Comparison of ENCODE assay signal across 18 cellular contexts in the genomic region with DNA sequence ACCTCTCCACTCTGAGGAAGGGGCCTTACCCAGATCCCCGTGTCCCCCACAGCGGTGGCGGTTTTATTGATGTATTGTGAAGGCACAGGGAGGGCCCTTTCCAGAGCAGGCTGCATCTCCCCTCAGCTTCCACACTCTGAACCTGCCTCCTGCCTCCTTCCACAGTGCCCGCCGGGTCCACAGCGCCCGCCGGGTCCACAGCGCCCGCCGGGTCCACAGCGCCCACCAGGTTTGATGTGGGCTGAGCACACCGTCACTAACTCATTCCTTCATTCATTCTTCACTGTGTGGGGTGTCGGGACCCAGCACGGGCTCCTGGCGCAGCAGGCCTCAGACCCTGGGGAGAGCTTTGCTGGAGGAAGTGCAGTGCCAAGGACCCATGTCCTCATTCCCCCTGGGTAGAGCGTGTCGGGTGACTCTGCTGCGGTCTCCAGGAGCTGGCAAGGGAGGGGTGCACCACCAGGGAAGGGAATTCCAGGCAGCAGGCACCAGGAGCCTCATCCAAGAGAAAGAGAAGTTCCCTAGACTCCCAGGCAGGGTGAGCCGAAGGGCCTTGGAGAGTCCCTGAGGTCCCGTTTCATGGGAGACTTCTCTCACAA. TPM values are rescaled to one million over a fixed set of nuclear protein-coding genes. Genes with fewer than 3 reads are reported as not detected.
DNase-seq lines count a peak whose midpoint lies in the region; ATAC-seq and TF ChIP-seq lines count a peak whose summit lies in the region.
"Had no signal": no experiment of that assay in that cellular context is flagged by ENCODE, and none has a peak within 500 bp of the region (broad histone marks: within the 10 kb centered on the region; RNA-seq: fewer than 3 reads in every experiment).

No MANE protein-coding gene starts in this region.

- peaks cover 14% of the 10 kb centered on the region for H3K4me1 ChIP-seq in neural progenitor cell
- H3K4me1 ChIP-seq: HAP-1, SJSA1 had no signal

- no peaks in the 10 kb centered on the region for H3F3A ChIP-seq in neural progenitor cell (ENCODE audit: low read depth)

- H3K27ac ChIP-seq in neural progenitor cell, result no peak overlapping the region
- H3K27ac ChIP-seq: Peyer's patch, SJSA1 had no signal

- no peaks in the 10 kb centered on the region for H3K27me3 ChIP-seq in neural progenitor cell
- H3K27me3 ChIP-seq: Peyer's patch, SJSA1 had no signal

- no peak overlapping the region for H2AFZ ChIP-seq in neural progenitor cell (replicated peaks)

- H3K27me3 Mint-ChIP-seq in stimulated activated naive CD8-positive, alpha-beta T cell treated with anti-CD3 and anti-CD28 coated beads, Interleukin-15, amount 100 ng/mL, for 72 hours, result no peaks in the 10 kb centered on the region
- no peaks in the 10 kb centered on the region for H3K27me3 Mint-ChIP-seq in activated T-helper 17 cell treated with anti-CD3 and anti-CD28 coated beads, Interleukin-2, amount 50 U/mL, for 72 hours
- peaks cover 9% of the 10 kb centered on the region for H3K27me3 Mint-ChIP-seq in neural progenitor cell (ENCODE audit: insufficient read depth, low read depth)
- H3K27me3 Mint-ChIP-seq in activated T-helper 2 cell treated with anti-CD3 and anti-CD28 coated beads, Interferon-gamma antibody, Interleukin-2, Interleukin-4, amounts not matched to agents 10 μg/mL and 5 μg/mL and 100 μg/mL, durations not matched to agents 14 hours and 24 hours and 36 hours (ENCODE audit: low read depth), result no peaks in the 10 kb centered on the region

- H3K79me2 ChIP-seq in neural progenitor cell (ENCODE audit: low read depth), result no peaks in the 10 kb centered on the region

- H3K27ac Mint-ChIP-seq in stimulated activated naive CD8-positive, alpha-beta T cell treated with anti-CD3 and anti-CD28 coated beads, Interleukin-15, amount 100 ng/mL, for 72 hours, result peak overlapping the region in 1 of 2 donors; percentile 6
- peak overlapping the region; percentile 79 for H3K27ac Mint-ChIP-seq in activated T-helper 17 cell treated with anti-CD3 and anti-CD28 coated beads, Interleukin-2, amount 50 U/mL, for 72 hours
- H3K27ac Mint-ChIP-seq in neural progenitor cell, result peak overlapping the region; percentile 51
- no peak overlapping the region for H3K27ac Mint-ChIP-seq in activated T-helper 2 cell treated with anti-CD3 and anti-CD28 coated beads, Interferon-gamma antibody, Interleukin-2, Interleukin-4, amounts not matched to agents 10 μg/mL and 5 μg/mL and 100 μg/mL, durations not matched to agents 14 hours and 24 hours and 36 hours

- H3K9me3 ChIP-seq in neural progenitor cell (ENCODE audit: low read depth), result no peaks in the 10 kb centered on the region
- H3K9me3 ChIP-seq: HAP-1, Peyer's patch, SJSA1 had no signal

- ATAC-seq in stimulated activated naive CD8-positive, alpha-beta T cell treated with anti-CD3 and anti-CD28 coated beads, Interleukin-15, amount 100 ng/mL, for 72 hours, result peak; percentile 33
- no peak for ATAC-seq in stimulated activated naive CD8-positive, alpha-beta T cell treated with anti-CD3 and anti-CD28 coated beads, Interleukin-15, Interleukin-2, amounts not matched to agents 100 U/mL and 50 U/mL, for 24 hours
- no peak for ATAC-seq in activated T-helper 17 cell treated with anti-CD3 and anti-CD28 coated beads, Interleukin-2, amount 50 U/mL, for 72 hours (replicated peaks)
- ATAC-seq in GM18519 (IDR thresholded peaks at IDR 0.05; ENCODE audit: low FRiP score, unreplicated experiment), result no peak

- DNase-seq in stimulated activated naive CD8-positive, alpha-beta T cell treated with anti-CD3 and anti-CD28 coated beads, Interleukin-15, amount 100 ng/mL, for 72 hours, result no peak
- DNase-seq in stimulated activated naive CD8-positive, alpha-beta T cell treated with anti-CD3 and anti-CD28 coated beads, Interleukin-15, Interleukin-2, amounts not matched to agents 100 U/mL and 50 U/mL, for 24 hours, result no peak
- DNase-seq in neural progenitor cell (ENCODE audit: low spot score) (no peak), NCI-H524 treated with DMSO at 0.1 percent for 48 hours (lab: John Stamatoyannopoulos, UW) (no peak)
- DNase-seq in activated T-helper 2 cell treated with anti-CD3 and anti-CD28 coated beads, Interferon-gamma antibody, Interleukin-2, Interleukin-4, amounts not matched to agents 10 μg/mL and 5 μg/mL and 100 μg/mL, durations not matched to agents 14 hours and 24 hours and 36 hours (ENCODE audit: low spot score), result no peak
- DNase-seq: DMS 273 treated with DMSO at 0.1 percent for 48 hours, DND-41, Karpas-422, NCI-H1417 treated with DMSO at 0.1 percent for 48 hours, NCI-H187 treated with DMSO at 0.1 percent for 48 hours, NCI-H446, NCI-H69, Peyer's patch had no signal

- no peaks in the 10 kb centered on the region for H3K36me3 ChIP-seq in neural progenitor cell
- H3K36me3 ChIP-seq: HAP-1, SJSA1 had no signal

- no peak for TF ChIP-seq CTCF in neural progenitor cell (IDR thresholded peaks at IDR 0.05)

- intact Hi-C loops in activated T-helper 2 cell treated with anti-CD3 and anti-CD28 coated beads, Interferon-gamma antibody, Interleukin-2, Interleukin-4, amounts not matched to agents 10 μg/mL and 5 μg/mL and 100 μg/mL, durations not matched to agents 14 hours and 24 hours and 36 hours (cut with micrococcal nuclease), result no loop called here

- no peak overlapping the region for H3K4me3 ChIP-seq in neural progenitor cell
- H3K4me3 ChIP-seq: HAP-1, Peyer's patch, SJSA1 had no signal

- no peaks in the 10 kb centered on the region for H4K20me1 ChIP-seq in neural progenitor cell (ENCODE audit: low read depth)

- H3K9me3 Mint-ChIP-seq in stimulated activated naive CD8-positive, alpha-beta T cell treated with anti-CD3 and anti-CD28 coated beads, Interleukin-15, amount 100 ng/mL, for 72 hours, result no peaks in the 10 kb centered on the region
- H3K9me3 Mint-ChIP-seq in activated T-helper 17 cell treated with anti-CD3 and anti-CD28 coated beads, Interleukin-2, amount 50 U/mL, for 72 hours, result no peaks in the 10 kb centered on the region
- H3K9me3 Mint-ChIP-seq in neural progenitor cell, result no peaks in the 10 kb centered on the region
- no peaks in the 10 kb centered on the region for H3K9me3 Mint-ChIP-seq in activated T-helper 2 cell treated with anti-CD3 and anti-CD28 coated beads, Interferon-gamma antibody, Interleukin-2, Interleukin-4, amounts not matched to agents 10 μg/mL and 5 μg/mL and 100 μg/mL, durations not matched to agents 14 hours and 24 hours and 36 hours
- H3K9me3 Mint-ChIP-seq: CD14-positive monocyte had no signal

- H3K4me2 ChIP-seq in neural progenitor cell, result no peak overlapping the region

- H3K36me3 Mint-ChIP-seq in activated T-helper 17 cell treated with anti-CD3 and anti-CD28 coated beads, Interleukin-2, amount 50 U/mL, for 72 hours (ENCODE audit: low read depth), result peaks cover 39% of the 10 kb centered on the region
- H3K36me3 Mint-ChIP-seq in neural progenitor cell, result no peaks in the 10 kb centered on the region
- H3K36me3 Mint-ChIP-seq in activated T-helper 2 cell treated with anti-CD3 and anti-CD28 coated beads, Interferon-gamma antibody, Interleukin-2, Interleukin-4, amounts not matched to agents 10 μg/mL and 5 μg/mL and 100 μg/mL, durations not matched to agents 14 hours and 24 hours and 36 hours (ENCODE audit: low read depth), result peaks cover 10% of the 10 kb centered on the region

- H3K9ac ChIP-seq in neural progenitor cell, result no peak overlapping the region

- H3K4me1 Mint-ChIP-seq in stimulated activated naive CD8-positive, alpha-beta T cell treated with anti-CD3 and anti-CD28 coated beads, Interleukin-15, amount 100 ng/mL, for 72 hours, result peaks cover 83% of the 10 kb centered on the region
- peaks cover 22% of the 10 kb centered on the region for H3K4me1 Mint-ChIP-seq in activated T-helper 17 cell treated with anti-CD3 and anti-CD28 coated beads, Interleukin-2, amount 50 U/mL, for 72 hours
- peaks cover 27% of the 10 kb centered on the region for H3K4me1 Mint-ChIP-seq in neural progenitor cell
- H3K4me1 Mint-ChIP-seq in activated T-helper 2 cell treated with anti-CD3 and anti-CD28 coated beads, Interferon-gamma antibody, Interleukin-2, Interleukin-4, amounts not matched to agents 10 μg/mL and 5 μg/mL and 100 μg/mL, durations not matched to agents 14 hours and 24 hours and 36 hours (ENCODE audit: low read depth), result peaks cover 10% of the 10 kb centered on the region

- H3K4me3 Mint-ChIP-seq in stimulated activated naive CD8-positive, alpha-beta T cell treated with anti-CD3 and anti-CD28 coated beads, Interleukin-15, amount 100 ng/mL, for 72 hours, result no peak overlapping the region
- no peak overlapping the region for H3K4me3 Mint-ChIP-seq in activated T-helper 17 cell treated with anti-CD3 and anti-CD28 coated beads, Interleukin-2, amount 50 U/mL, for 72 hours
- no peak overlapping the region for H3K4me3 Mint-ChIP-seq in neural progenitor cell
- no peak overlapping the region for H3K4me3 Mint-ChIP-seq in activated T-helper 2 cell treated with anti-CD3 and anti-CD28 coated beads, Interferon-gamma antibody, Interleukin-2, Interleukin-4, amounts not matched to agents 10 μg/mL and 5 μg/mL and 100 μg/mL, durations not matched to agents 14 hours and 24 hours and 36 hours (ENCODE audit: low read depth)
- H3K4me3 Mint-ChIP-seq: CD14-positive monocyte had no signal

RNA-seq across cellular contexts. Expression of a gene that starts 57.1 kb away (rescaled TPM):
- total RNA-seq in activated T-helper 17 cell treated with anti-CD3 and anti-CD28 coated beads, Interleukin-2, amount 50 U/mL, for 72 hours, result 100 to 1,000 TPM in 1 of 2 donors, 10 to 100 TPM in 1; 57.9 to 139 TPM
- 3.7 and 8.0 TPM in 2 replicates for total RNA-seq in neural progenitor cell (ENCODE audit: low replicate concordance)
- 102 and 110 TPM in 2 replicates for total RNA-seq in activated T-helper 2 cell treated with anti-CD3 and anti-CD28 coated beads, Interferon-gamma antibody, Interleukin-2, Interleukin-4, amounts not matched to agents 10 μg/mL and 5 μg/mL and 100 μg/mL, durations not matched to agents 14 hours and 24 hours and 36 hours
